Comparison of ENCODE assay signal across 8 cellular contexts in genomic region chr16:2159052-2159838, GRCh38. TPM values are rescaled to one million over a fixed set of nuclear protein-coding genes. Genes with fewer than 3 reads are reported as not detected.
DNase-seq lines count a peak whose midpoint lies in the region; ATAC-seq and TF ChIP-seq lines count a peak whose summit lies in the region.

No MANE protein-coding gene starts in this region.

- no TSS peak for BruUV-seq in Calu3 (replicated peaks; lab: Mats Ljungman, UMichigan)

- H3K27ac Mint-ChIP-seq in HFFc6 (peak overlapping the region; percentile 46; the same call in 1 of the 2 replicates), brain (peak overlapping the region; percentile 86 to 94 (median 93)), Calu3 (ENCODE audit: unreplicated experiment) (no peak overlapping the region)

- H3K9ac ChIP-seq in stomach smooth muscle (ENCODE audit: low read length in 2 of 2), result peak overlapping the region; percentile 82 to 86

- peaks cover 11% of the 10 kb centered on the region for H3K27me3 Mint-ChIP-seq in HFFc6 (ENCODE audit: insufficient read depth)
- H3K27me3 Mint-ChIP-seq in brain, result peaks cover 8% of the 10 kb centered on the region
- peaks cover 13% of the 10 kb centered on the region for H3K27me3 Mint-ChIP-seq in Calu3 (ENCODE audit: unreplicated experiment)

- ATAC-seq in left lung (no peak), HG03045 (IDR thresholded peaks at IDR 0.05; ENCODE audit: unreplicated experiment) (no peak)

- H3K36me3 ChIP-seq in left lung (peaks cover 0 to 18% of the 10 kb centered on the region in 2 donors), stomach smooth muscle (ENCODE audit: control insufficient read depth in 2 of 2, insufficient read depth in 2 of 2, low read length in 2 of 2) (peaks cover 0 to 4% of the 10 kb centered on the region in 2 donors)

- H3K27me3 ChIP-seq in left lung (no peaks in the 10 kb centered on the region), stomach smooth muscle (ENCODE audit: control insufficient read depth in 1 of 2, insufficient read depth in 2 of 2, low read length in 2 of 2) (no peaks in the 10 kb centered on the region)

- H3K4me3 Mint-ChIP-seq in HFFc6, result no peak overlapping the region
- peak overlapping the region; percentile 42 to 70 (median 67) for H3K4me3 Mint-ChIP-seq in brain
- H3K4me3 Mint-ChIP-seq in Calu3 (ENCODE audit: low read depth, unreplicated experiment), result no peak overlapping the region

- peaks cover 17% of the 10 kb centered on the region for H3K4me1 Mint-ChIP-seq in HFFc6 (ENCODE audit: low read depth)
- H3K4me1 Mint-ChIP-seq in brain, result peaks cover 35% of the 10 kb centered on the region
- peaks cover 65% of the 10 kb centered on the region for H3K4me1 Mint-ChIP-seq in Calu3 (ENCODE audit: low read depth, unreplicated experiment)

- H3K36me3 Mint-ChIP-seq in HFFc6 (ENCODE audit: low read depth) (peaks cover 18% of the 10 kb centered on the region), brain (peaks cover 1% of the 10 kb centered on the region), Calu3 (ENCODE audit: insufficient read depth, unreplicated experiment) (peaks cover 61% of the 10 kb centered on the region)

- H3K4me1 ChIP-seq in left lung, result peaks cover 31 to 56% of the 10 kb centered on the region in 2 donors
- H3K4me1 ChIP-seq in stomach smooth muscle (ENCODE audit: control insufficient read depth, insufficient read depth, low read length), result peaks cover 65% of the 10 kb centered on the region

- peak overlapping the region; percentile 45 to 65 for H3K27ac ChIP-seq in left lung
- H3K27ac ChIP-seq in stomach smooth muscle (ENCODE audit: low read length), result peak overlapping the region; percentile 98

- no peaks in the 10 kb centered on the region for H3K9me3 ChIP-seq in left lung
- H3K9me3 ChIP-seq in stomach smooth muscle (ENCODE audit: control insufficient read depth in 2 of 2, low read length in 2 of 2), result no peaks in the 10 kb centered on the region

- H3K4me3 ChIP-seq in left lung (no peak overlapping the region), stomach smooth muscle (ENCODE audit: low read length in 2 of 2) (peak overlapping the region; percentile 40 to 70)

- no peak for TF ChIP-seq CTCF in HFFc6 (IDR thresholded peaks at IDR 0.05)
- no peak for TF ChIP-seq CTCF in brain (conservative IDR thresholded peaks at IDR 0.05)
- TF ChIP-seq CTCF in left lung (IDR thresholded peaks at IDR 0.05), result no peak
- TF ChIP-seq CTCF in Calu3 (IDR thresholded peaks at IDR 0.05; ENCODE audit: unreplicated experiment), result no peak

- peaks cover 12% of the 10 kb centered on the region for H3K9me3 Mint-ChIP-seq in HFFc6
- peaks cover 0 to 3% (median 0%) of the 10 kb centered on the region in 5 experiments for H3K9me3 Mint-ChIP-seq in brain
- H3K9me3 Mint-ChIP-seq in Calu3 (ENCODE audit: low read depth, unreplicated experiment), result no peaks in the 10 kb centered on the region

- CTCF ChIA-PET in Calu3 (lab: Charles Lee), result no interaction called here

- intact Hi-C loops in left lung (cut with DNase I) (no loop called here), Calu3 (cut with micrococcal nuclease; ENCODE audit: unreplicated experiment) (no loop called here)

- DNase-seq in HFFc6 (no peak), left lung (no peak), NCI-H146 (lab: John Stamatoyannopoulos, UW) (no peak), Calu3 (no peak)
- no peak for DNase-seq in activated CD4-positive, alpha-beta T cell treated with anti-CD3 and anti-CD28 coated beads for 1 hour

RNA-seq across cellular contexts. Expression of gene TRAF7, which starts 3.7 kb away (rescaled TPM):
- total RNA-seq in HFFc6 (2021; fragmentation: NEBNext Ultra II Directional; extraction: Animal tissue kit (Norgen Biotek cat#: 25700)), result 10 to 100 TPM; 81.4 to 88.3 (median 85.3) TPM
- polyA plus RNA-seq in brain (ENCODE audit: insufficient read depth, low read depth, low replicate concordance), result 89.5 TPM
- 10 to 100 TPM; 69.5 to 88.1 TPM for total RNA-seq in left lung
- total RNA-seq in Calu3 (2022), result 118 and 127 TPM in 2 replicates

RNA-seq across cellular contexts. Expression of gene RAB26, which starts 10.8 kb away (rescaled TPM):
- 1 to 10 TPM in 1 of 6 experiments, under 1 TPM in 5; 0.31 to 1.2 (median 0.65) TPM for total RNA-seq in HFFc6 (2021; fragmentation: NEBNext Ultra II Directional; extraction: Animal tissue kit (Norgen Biotek cat#: 25700))
- polyA plus RNA-seq in brain (ENCODE audit: insufficient read depth, low read depth, low replicate concordance), result 13.7 TPM
- total RNA-seq in left lung (under 1 TPM; 0.73 to 0.84 TPM), Calu3 (2022) (10.8 and 12.3 TPM in 2 replicates)

RNA-seq across cellular contexts. Expression of gene PKD1, which starts 23.5 kb away (rescaled TPM):
- total RNA-seq in HFFc6 (2021; fragmentation: NEBNext Ultra II Directional; extraction: Animal tissue kit (Norgen Biotek cat#: 25700)), result 100 to 1,000 TPM in 1 of 6 experiments, 10 to 100 TPM in 5; 77.9 to 118 (median 82.5) TPM
- 32.3 TPM for polyA plus RNA-seq in brain (ENCODE audit: insufficient read depth, low read depth, low replicate concordance)
- total RNA-seq in left lung, result 10 to 100 TPM; 63.2 to 73.5 TPM
- 82.0 and 86.0 TPM in 2 replicates for total RNA-seq in Calu3 (2022)

RNA-seq across cellular contexts. Expression of gene CASKIN1, which starts 37.2 kb away (rescaled TPM):
- under 1 TPM; 0.06 to 0.56 (median 0.11) TPM for total RNA-seq in HFFc6 (2021; fragmentation: NEBNext Ultra II Directional; extraction: Animal tissue kit (Norgen Biotek cat#: 25700))
- polyA plus RNA-seq in brain (ENCODE audit: insufficient read depth, low read depth, low replicate concordance), result 17.2 TPM
- total RNA-seq in left lung (under 1 TPM; 0.05 to 0.06 TPM), Calu3 (2022) (1.4 and 2.6 TPM in 2 replicates)

RNA-seq across cellular contexts. Expression of gene MLST8, which starts 46.0 kb away (rescaled TPM):
- 10 to 100 TPM; 32.7 to 39.4 (median 37.5) TPM for total RNA-seq in HFFc6 (2021; fragmentation: NEBNext Ultra II Directional; extraction: Animal tissue kit (Norgen Biotek cat#: 25700))
- 131 TPM for polyA plus RNA-seq in brain (ENCODE audit: insufficient read depth, low read depth, low replicate concordance)
- total RNA-seq in left lung, result 10 to 100 TPM; 32.1 to 39.0 TPM
- total RNA-seq in Calu3 (2022), result 58.0 and 59.7 TPM in 2 replicates

Comparison
In these comparisons a context has a peak if more than half of its experiments do, and no peak if none do; other contexts are left out.
1. H3K4me3 Mint-ChIP-seq: peak in brain (5 of 5); none in HFFc6 (single experiment) and Calu3 (single experiment).
2. H3K4me3 ChIP-seq: peak in stomach smooth muscle (2 of 2); none in left lung (0 of 2).